ENCODE assay signal across 19 cellular contexts in the genomic region with DNA sequence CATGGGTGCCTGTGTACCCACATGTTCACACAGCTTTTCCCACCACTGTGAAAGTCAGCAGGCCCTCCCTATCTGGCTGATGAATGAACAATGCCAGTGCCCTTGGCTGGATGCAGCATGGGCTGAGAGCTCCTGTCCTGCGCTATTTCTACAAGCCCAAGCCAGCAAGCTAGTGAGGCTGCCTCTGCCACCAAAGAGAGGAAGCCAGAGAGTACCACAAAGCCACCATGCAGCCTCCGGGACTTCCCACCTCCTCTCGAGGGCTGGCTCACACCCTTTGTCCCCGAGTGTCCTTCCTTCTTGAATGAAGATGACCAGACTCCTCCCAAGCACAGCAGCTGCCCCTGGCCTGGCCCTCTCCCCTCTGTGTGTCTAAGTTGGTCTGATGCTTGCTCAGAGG.
A peak's percentile ranks its signal among the peaks of the same experiment; 100 is the strongest.
DNase-seq lines count a peak whose midpoint lies in the region; ATAC-seq and TF ChIP-seq lines count a peak whose summit lies in the region.
"Had no signal": no experiment of that assay in that cellular context is flagged by ENCODE, and none has a peak within 500 bp of the region (broad histone marks: within the 10 kb centered on the region; RNA-seq: fewer than 3 reads in every experiment).

No MANE protein-coding gene starts in this region.

- no peaks in the 10 kb centered on the region for H3K9me3 Mint-ChIP-seq in progenitor cell of endocrine pancreas (ENCODE audit: low read depth)
- H3K9me3 Mint-ChIP-seq: CD8-positive, alpha-beta T cell had no signal

- peaks cover 42% of the 10 kb centered on the region for H3K36me3 Mint-ChIP-seq in progenitor cell of endocrine pancreas (ENCODE audit: insufficient read depth)
- H3K36me3 Mint-ChIP-seq: CD8-positive, alpha-beta T cell had no signal

- TF ChIP-seq CTCF in progenitor cell of endocrine pancreas (IDR thresholded peaks at IDR 0.05; ENCODE audit: unreplicated experiment), result no peak

- H3K27me3 ChIP-seq in BLaER1, result no peaks in the 10 kb centered on the region
- H3K27me3 ChIP-seq: SJCRH30 had no signal

- H3K4me3 ChIP-seq in BLaER1, result no peak overlapping the region
- H3K4me3 ChIP-seq: SJCRH30 had no signal

- H3K27ac Mint-ChIP-seq in progenitor cell of endocrine pancreas, result peak overlapping the region; percentile 71
- H3K27ac Mint-ChIP-seq: B cell; CD8-positive, alpha-beta T cell had no signal

- H3K4me1 Mint-ChIP-seq in progenitor cell of endocrine pancreas (ENCODE audit: low read depth), result peaks cover under 1% of the 10 kb centered on the region
- H3K4me1 Mint-ChIP-seq: B cell had no signal

- DNase-seq in globus pallidus (ENCODE audit: low spot score) (peak; percentile 53), progenitor cell of endocrine pancreas (ENCODE audit: low spot score, unreplicated experiment) (no peak)
- DNase-seq: ACHN; CD8-positive, alpha-beta T cell; DND-41; GF-D8; Kasumi-1; NCI-H1417 treated with DMSO at 0.1 percent for 48 hours; NCI-H2029 treated with DMSO at 0.1 percent for 48 hours; NCI-H2227 treated with DMSO at 0.1 percent for 48 hours; NCI-H526 treated with DMSO at 0.1 percent for 48 hours; RPMI8226; SJCRH30 had no signal

- H3K4me2 ChIP-seq in BLaER1, result peak overlapping the region; percentile 18; the same call in 1 of the 2 replicates

- H3K36me3 ChIP-seq in BLaER1, result peaks cover 22% of the 10 kb centered on the region
- H3K36me3 ChIP-seq: SJCRH30 had no signal

- no peaks in the 10 kb centered on the region for H4K20me1 ChIP-seq in BLaER1

- no peaks in the 10 kb centered on the region for H3K9me3 ChIP-seq in BLaER1
- H3K9me3 ChIP-seq: SJCRH30 had no signal

- H3K4me1 ChIP-seq in BLaER1, result peaks cover 29% of the 10 kb centered on the region
- H3K4me1 ChIP-seq: SJCRH30 had no signal

- peak; percentile 42 for ATAC-seq in GM21619 (IDR thresholded peaks at IDR 0.05; ENCODE audit: unreplicated experiment)
- ATAC-seq in GM18511 (IDR thresholded peaks at IDR 0.05; ENCODE audit: unreplicated experiment), result no peak
- ATAC-seq in HG02884 (IDR thresholded peaks at IDR 0.05; ENCODE audit: unreplicated experiment), result no peak
- no peak for ATAC-seq in HG03135 (IDR thresholded peaks at IDR 0.05; ENCODE audit: unreplicated experiment)
- ATAC-seq: CD8-positive, alpha-beta T cell had no signal

- H3K9ac ChIP-seq in BLaER1, result no peak overlapping the region

- no peak overlapping the region for H3K4me3 Mint-ChIP-seq in progenitor cell of endocrine pancreas (ENCODE audit: low read depth)
- H3K4me3 Mint-ChIP-seq: B cell; CD8-positive, alpha-beta T cell had no signal

- no peaks in the 10 kb centered on the region for H3K27me3 Mint-ChIP-seq in progenitor cell of endocrine pancreas

- no peak overlapping the region for H3K27ac ChIP-seq in BLaER1
- H3K27ac ChIP-seq: SJCRH30 had no signal
